In the genomic region with DNA sequence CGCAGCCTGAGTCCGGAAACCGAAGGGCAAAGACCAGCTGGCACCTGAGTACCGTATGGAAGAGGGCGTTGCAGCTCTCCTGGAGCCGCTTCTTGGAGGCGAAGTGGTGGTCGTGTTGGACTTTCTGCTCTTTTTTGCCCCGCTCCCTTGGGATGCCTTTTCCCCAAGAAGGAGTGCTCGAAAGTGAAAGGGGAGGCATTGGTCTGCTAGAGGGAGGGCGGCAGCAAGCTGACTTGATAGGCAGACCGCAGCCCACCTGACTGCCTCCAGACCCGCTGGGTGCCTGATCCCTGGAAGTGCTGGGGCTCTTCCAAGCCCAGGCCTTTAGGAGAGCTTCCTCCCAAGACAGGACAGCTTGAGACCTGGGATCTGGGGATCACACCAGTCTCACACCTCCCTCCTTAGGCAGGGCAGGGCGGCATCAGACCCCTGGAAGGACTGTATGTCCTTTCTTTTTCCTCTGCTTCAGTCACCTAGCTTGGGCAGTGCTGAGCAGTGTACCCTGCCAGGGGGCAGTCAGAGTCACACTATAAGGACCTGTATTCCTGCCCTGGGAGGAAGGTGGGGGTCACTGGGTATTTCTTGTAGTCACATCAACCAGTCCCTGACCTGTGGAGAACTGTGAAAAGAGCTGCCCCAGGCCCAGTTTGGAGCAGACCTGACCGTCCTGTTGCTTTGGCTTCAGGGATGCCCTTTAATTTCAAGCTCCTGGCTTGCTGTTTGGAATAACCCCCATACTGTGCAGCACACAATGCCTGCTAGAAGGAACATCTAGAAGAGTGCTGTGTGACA, we compare ENCODE assay signal across 8 cellular contexts. TPM values are rescaled to one million over a fixed set of nuclear protein-coding genes. Genes with fewer than 3 reads are reported as not detected.
A peak's percentile ranks its signal among the peaks of the same experiment; 100 is the strongest.
DNase-seq lines count a peak whose midpoint lies in the region; ATAC-seq and TF ChIP-seq lines count a peak whose summit lies in the region.

No MANE protein-coding gene starts in this region.

- no peak overlapping the region for H3K27ac Mint-ChIP-seq in T-helper 1 cell treated with Interleukin-12 subunit alpha and Interleukin-12 subunit beta and Interleukin-4 antibody, amounts not matched to agents 30 μg/mL and 1 μg/mL, for 36 hours

- WGBS in GM23248 (ENCODE audit: low coverage in 1 of 2, low lambda C conversion rate in 2 of 2, missing lambda C conversion rate in 2 of 2), 2 experiments = 21% methylated on average over 15 of the region's 15 CpGs

- peak overlapping the region; percentile 85 for H3K4me2 ChIP-seq in GM23248 (ENCODE audit: unreplicated experiment)
- H3K4me2 ChIP-seq in parathyroid adenoma (ENCODE audit: low read length) = peak overlapping the region; percentile 84

- no peak overlapping the region for H3K27ac ChIP-seq in GM23248
- H3K27ac ChIP-seq in parathyroid adenoma = peak overlapping the region; percentile 82

- TF ChIP-seq CTCF in BJ (IDR thresholded peaks at IDR 0.05; ENCODE audit: insufficient read depth, low read depth, low read length) = no peak
- no peak for TF ChIP-seq CTCF in fibroblast of the aortic adventitia (IDR thresholded peaks at IDR 0.05; ENCODE audit: insufficient read depth, low read length)
- no peak for TF ChIP-seq CTCF in parathyroid adenoma (IDR thresholded peaks at IDR 0.05)

- H3K4me1 Mint-ChIP-seq in T-helper 1 cell treated with Interleukin-12 subunit alpha and Interleukin-12 subunit beta and Interleukin-4 antibody, amounts not matched to agents 30 μg/mL and 1 μg/mL, for 36 hours (ENCODE audit: low read depth) = peaks cover 11% of the 10 kb centered on the region

- no peaks in the 10 kb centered on the region for H3K9me2 ChIP-seq in GM23248 (ENCODE audit: insufficient read depth)

- H4K20me1 ChIP-seq in GM23248 (ENCODE audit: insufficient read depth) = no peaks in the 10 kb centered on the region

- peak overlapping the region; percentile 69 for H3K4me3 ChIP-seq in BJ (ENCODE audit: low read depth, low read length)
- H3K4me3 ChIP-seq in GM23248 = peak overlapping the region; percentile 79
- peak overlapping the region; percentile 69 for H3K4me3 ChIP-seq in fibroblast of the aortic adventitia (ENCODE audit: low read depth, low read length)
- H3K4me3 ChIP-seq in parathyroid adenoma (ENCODE audit: low read depth, low read length) = peak overlapping the region; percentile 70

- H3K9ac ChIP-seq in GM23248 = peak overlapping the region; percentile 80; the same call in 1 of the 2 replicates
- H3K9ac ChIP-seq in parathyroid adenoma = no peak overlapping the region

- H3K4me1 ChIP-seq in GM23248 (ENCODE audit: insufficient read depth) = no peaks in the 10 kb centered on the region
- peaks cover 36% of the 10 kb centered on the region for H3K4me1 ChIP-seq in parathyroid adenoma

- peaks cover 4% of the 10 kb centered on the region; the same call in 1 of the 2 replicates for H3F3A ChIP-seq in GM23248 (ENCODE audit: insufficient read depth)

- peak overlapping the region; percentile 88 for H2AFZ ChIP-seq in GM23248
- peak overlapping the region; percentile 90 for H2AFZ ChIP-seq in parathyroid adenoma

- H3K4me3 Mint-ChIP-seq in T-helper 1 cell treated with Interleukin-12 subunit alpha and Interleukin-12 subunit beta and Interleukin-4 antibody, amounts not matched to agents 30 μg/mL and 1 μg/mL, for 36 hours = peak overlapping the region; percentile 96

- peaks cover 2% of the 10 kb centered on the region for H3K9me3 Mint-ChIP-seq in T-helper 1 cell treated with Interleukin-12 subunit alpha and Interleukin-12 subunit beta and Interleukin-4 antibody, amounts not matched to agents 30 μg/mL and 1 μg/mL, for 36 hours

- H3K9me3 ChIP-seq in GM23248 (ENCODE audit: low read depth) = no peaks in the 10 kb centered on the region
- H3K9me3 ChIP-seq in parathyroid adenoma (ENCODE audit: control insufficient read depth, low read length) = no peaks in the 10 kb centered on the region

- H3K27me3 ChIP-seq in BJ (ENCODE audit: control insufficient read depth, insufficient read depth, low read length) = no peaks in the 10 kb centered on the region
- H3K27me3 ChIP-seq in GM23248 (replicated peaks; ENCODE audit: insufficient read depth) = no peaks in the 10 kb centered on the region
- H3K27me3 ChIP-seq in parathyroid adenoma (ENCODE audit: control insufficient read depth, insufficient read depth, low read length) = no peaks in the 10 kb centered on the region

- peaks cover 1% of the 10 kb centered on the region for H3K36me3 Mint-ChIP-seq in T-helper 1 cell treated with Interleukin-12 subunit alpha and Interleukin-12 subunit beta and Interleukin-4 antibody, amounts not matched to agents 30 μg/mL and 1 μg/mL, for 36 hours (ENCODE audit: low read depth)

- CTCF ChIA-PET in BJ (lab: Yijun Ruan, JAX) = interaction anchor here (0.9 to 3.0 kb wide), 5 partner anchors 24 to 112 kb away, joined by 3 to 13 read pairs (median 4); partner anchors contain the start of genes EXOG and XYLB

- in situ Hi-C loops in GM23248 (cut with MboI) = no loop called here

- POLR2A ChIA-PET in BJ (lab: Charles Lee) = interaction anchor here (0.5 kb wide), 1 partner anchor 13 kb away, joined by 5 read pairs; no protein-coding TSS in a partner anchor

- H3K79me2 ChIP-seq in GM23248 (ENCODE audit: insufficient read depth) (no peaks in the 10 kb centered on the region), parathyroid adenoma (peaks cover 40% of the 10 kb centered on the region)

- peaks cover 9% of the 10 kb centered on the region for H3K27me3 Mint-ChIP-seq in T-helper 1 cell treated with Interleukin-12 subunit alpha and Interleukin-12 subunit beta and Interleukin-4 antibody, amounts not matched to agents 30 μg/mL and 1 μg/mL, for 36 hours (ENCODE audit: low read depth)

- H3K36me3 ChIP-seq in BJ (ENCODE audit: control insufficient read depth, insufficient read depth, low read length) (no peaks in the 10 kb centered on the region), GM23248 (ENCODE audit: low read depth) (no peaks in the 10 kb centered on the region), parathyroid adenoma (ENCODE audit: control insufficient read depth, insufficient read depth, low read length) (no peaks in the 10 kb centered on the region)

- DNase-seq in BJ (ENCODE audit: low read depth) (no peak), GM23248 (no peak), fibroblast of the aortic adventitia (ENCODE audit: low read depth) (no peak), GM03348 (ENCODE audit: low spot score) (no peak)
- no peak for DNase-seq in activated CD4-positive, CD25-positive, alpha-beta regulatory T cell treated with anti-CD3 and anti-CD28 coated beads, Interleukin-2, amount 50 U/mL, for 72 hours

- no peak for ATAC-seq in GM21717 (IDR thresholded peaks at IDR 0.05; ENCODE audit: unreplicated experiment)

RNA-seq across cellular contexts. Expression of gene ACVR2B, which starts 2.1 kb away (rescaled TPM):
- polyA plus RNA-seq in BJ (2011; rRNA removed) (0.83 and 1.6 TPM in 2 replicates), GM23248 (2016; fragmentation: Nextera tagmentation; extraction: Ambion mirVana) (0.16 TPM in 2 replicates)
- 4.8 and 5.0 TPM in 2 replicates for polyA minus RNA-seq in BJ (2011; rRNA and poly(A)+ RNA removed)
- 0.76 TPM in 2 replicates for total RNA-seq in GM23248 (2014; rRNA removed; shearing (Covaris generic))
- total RNA-seq in fibroblast of the aortic adventitia (ENCODE audit: low replicate concordance) = 1.6 and 2.5 TPM in 2 replicates

RNA-seq across cellular contexts. Expression of gene EXOG, which starts 40.3 kb away (rescaled TPM):
- polyA plus RNA-seq in BJ (2011; rRNA removed) (7.5 and 11.8 TPM in 2 replicates), GM23248 (2016; fragmentation: Nextera tagmentation; extraction: Ambion mirVana) (8.2 and 9.0 TPM in 2 replicates)
- 4.4 and 4.5 TPM in 2 replicates for polyA minus RNA-seq in BJ (2011; rRNA and poly(A)+ RNA removed)
- 6.4 and 8.6 TPM in 2 replicates for total RNA-seq in GM23248 (2014; rRNA removed; shearing (Covaris generic))
- total RNA-seq in fibroblast of the aortic adventitia (ENCODE audit: low replicate concordance) = 14.4 and 39.6 TPM in 2 replicates
